1 cellular context compared by ENCODE assay signal in the genomic region with DNA sequence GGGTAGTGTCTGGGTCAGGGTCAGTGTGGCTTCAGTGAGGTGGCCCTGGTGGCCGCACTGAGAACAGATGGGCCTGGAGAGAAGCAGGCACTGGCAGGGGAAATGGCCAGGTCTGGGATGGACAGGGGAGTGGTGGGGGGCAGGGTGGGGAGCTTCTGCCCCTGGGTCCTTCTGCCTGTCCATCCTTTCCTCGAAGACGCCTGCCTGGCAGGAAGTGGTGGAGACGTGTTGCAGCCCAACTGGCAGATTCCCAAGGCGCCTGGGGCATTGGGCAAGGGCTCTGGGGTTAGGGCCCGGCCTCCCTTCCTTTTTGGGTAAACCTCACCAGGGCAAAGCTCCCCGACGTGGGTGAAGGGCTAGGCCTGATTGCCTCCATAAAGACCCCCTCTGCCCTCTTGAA.
TF ChIP-seq lines count a peak whose summit lies in the region.

No MANE protein-coding gene starts in this region.

TF ChIP-seq in WTC11, 78 proteins besides CTCF, POLR2A, EP300 and RAD21 (continued from another document):
- TF ChIP-seq, protein P1, sequence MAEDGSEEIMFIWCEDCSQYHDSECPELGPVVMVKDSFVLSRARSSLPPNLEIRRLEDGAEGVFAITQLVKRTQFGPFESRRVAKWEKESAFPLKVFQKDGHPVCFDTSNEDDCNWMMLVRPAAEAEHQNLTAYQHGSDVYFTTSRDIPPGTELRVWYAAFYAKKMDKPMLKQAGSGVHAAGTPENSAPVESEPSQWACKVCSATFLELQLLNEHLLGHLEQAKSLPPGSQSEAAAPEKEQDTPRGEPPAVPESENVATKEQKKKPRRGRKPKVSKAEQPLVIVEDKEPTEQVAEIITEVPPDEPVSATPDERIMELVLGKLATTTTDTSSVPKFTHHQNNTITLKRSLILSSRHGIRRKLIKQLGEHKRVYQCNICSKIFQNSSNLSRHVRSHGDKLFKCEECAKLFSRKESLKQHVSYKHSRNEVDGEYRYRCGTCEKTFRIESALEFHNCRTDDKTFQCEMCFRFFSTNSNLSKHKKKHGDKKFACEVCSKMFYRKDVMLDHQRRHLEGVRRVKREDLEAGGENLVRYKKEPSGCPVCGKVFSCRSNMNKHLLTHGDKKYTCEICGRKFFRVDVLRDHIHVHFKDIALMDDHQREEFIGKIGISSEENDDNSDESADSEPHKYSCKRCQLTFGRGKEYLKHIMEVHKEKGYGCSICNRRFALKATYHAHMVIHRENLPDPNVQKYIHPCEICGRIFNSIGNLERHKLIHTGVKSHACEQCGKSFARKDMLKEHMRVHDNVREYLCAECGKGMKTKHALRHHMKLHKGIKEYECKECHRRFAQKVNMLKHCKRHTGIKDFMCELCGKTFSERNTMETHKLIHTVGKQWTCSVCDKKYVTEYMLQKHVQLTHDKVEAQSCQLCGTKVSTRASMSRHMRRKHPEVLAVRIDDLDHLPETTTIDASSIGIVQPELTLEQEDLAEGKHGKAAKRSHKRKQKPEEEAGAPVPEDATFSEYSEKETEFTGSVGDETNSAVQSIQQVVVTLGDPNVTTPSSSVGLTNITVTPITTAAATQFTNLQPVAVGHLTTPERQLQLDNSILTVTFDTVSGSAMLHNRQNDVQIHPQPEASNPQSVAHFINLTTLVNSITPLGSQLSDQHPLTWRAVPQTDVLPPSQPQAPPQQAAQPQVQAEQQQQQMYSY (CRISPR knock-in tag; IDR thresholded peaks at IDR 0.05): no peak
- TF ChIP-seq OVOL2 (CRISPR knock-in tag; IDR thresholded peaks at IDR 0.05; ENCODE audit: borderline replicate concordance): no peak
- TF ChIP-seq, protein P2, sequence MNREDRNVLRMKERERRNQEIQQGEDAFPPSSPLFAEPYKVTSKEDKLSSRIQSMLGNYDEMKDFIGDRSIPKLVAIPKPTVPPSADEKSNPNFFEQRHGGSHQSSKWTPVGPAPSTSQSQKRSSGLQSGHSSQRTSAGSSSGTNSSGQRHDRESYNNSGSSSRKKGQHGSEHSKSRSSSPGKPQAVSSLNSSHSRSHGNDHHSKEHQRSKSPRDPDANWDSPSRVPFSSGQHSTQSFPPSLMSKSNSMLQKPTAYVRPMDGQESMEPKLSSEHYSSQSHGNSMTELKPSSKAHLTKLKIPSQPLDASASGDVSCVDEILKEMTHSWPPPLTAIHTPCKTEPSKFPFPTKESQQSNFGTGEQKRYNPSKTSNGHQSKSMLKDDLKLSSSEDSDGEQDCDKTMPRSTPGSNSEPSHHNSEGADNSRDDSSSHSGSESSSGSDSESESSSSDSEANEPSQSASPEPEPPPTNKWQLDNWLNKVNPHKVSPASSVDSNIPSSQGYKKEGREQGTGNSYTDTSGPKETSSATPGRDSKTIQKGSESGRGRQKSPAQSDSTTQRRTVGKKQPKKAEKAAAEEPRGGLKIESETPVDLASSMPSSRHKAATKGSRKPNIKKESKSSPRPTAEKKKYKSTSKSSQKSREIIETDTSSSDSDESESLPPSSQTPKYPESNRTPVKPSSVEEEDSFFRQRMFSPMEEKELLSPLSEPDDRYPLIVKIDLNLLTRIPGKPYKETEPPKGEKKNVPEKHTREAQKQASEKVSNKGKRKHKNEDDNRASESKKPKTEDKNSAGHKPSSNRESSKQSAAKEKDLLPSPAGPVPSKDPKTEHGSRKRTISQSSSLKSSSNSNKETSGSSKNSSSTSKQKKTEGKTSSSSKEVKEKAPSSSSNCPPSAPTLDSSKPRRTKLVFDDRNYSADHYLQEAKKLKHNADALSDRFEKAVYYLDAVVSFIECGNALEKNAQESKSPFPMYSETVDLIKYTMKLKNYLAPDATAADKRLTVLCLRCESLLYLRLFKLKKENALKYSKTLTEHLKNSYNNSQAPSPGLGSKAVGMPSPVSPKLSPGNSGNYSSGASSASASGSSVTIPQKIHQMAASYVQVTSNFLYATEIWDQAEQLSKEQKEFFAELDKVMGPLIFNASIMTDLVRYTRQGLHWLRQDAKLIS (CRISPR knock-in tag; IDR thresholded peaks at IDR 0.05; ENCODE audit: borderline replicate concordance): no peak
